In genomic region chr10:21020545-21020944, GRCh38 we compare ENCODE assay signal across 8 cellular contexts.
DNase-seq lines count a peak whose midpoint lies in the region; ATAC-seq and TF ChIP-seq lines count a peak whose summit lies in the region.

No MANE protein-coding gene starts in this region.

- no peak overlapping the region for H2AFZ ChIP-seq in hepatocyte

- H3K27ac ChIP-seq in hepatocyte = no peak overlapping the region
- H3K27ac ChIP-seq in tibial nerve = no peak overlapping the region

- no peak for TF ChIP-seq POLR2A in tibial nerve (IDR thresholded peaks at IDR 0.05)

- H4K20me1 ChIP-seq in hepatocyte (ENCODE audit: insufficient read depth, poor library complexity, severe bottlenecking) = no peaks in the 10 kb centered on the region

- no peaks in the 10 kb centered on the region for H3K4me1 ChIP-seq in hepatocyte (ENCODE audit: insufficient read depth)
- H3K4me1 ChIP-seq in tibial nerve = no peaks in the 10 kb centered on the region

- no peak for TF ChIP-seq EP300 in tibial nerve (IDR thresholded peaks at IDR 0.05)

- H3K36me3 ChIP-seq in hepatocyte (replicated peaks; ENCODE audit: insufficient read depth, low read depth) = no peaks in the 10 kb centered on the region
- no peaks in the 10 kb centered on the region for H3K36me3 ChIP-seq in tibial nerve

- H3K9me3 ChIP-seq in hepatocyte (ENCODE audit: low read depth) (no peaks in the 10 kb centered on the region), tibial nerve (no peaks in the 10 kb centered on the region)

- 97% methylated on average over 7 of the region's 7 CpGs for WGBS in hepatocyte (ENCODE audit: low lambda C conversion rate, missing lambda C conversion rate)
- 94 to 96% methylated on average over 7 of the region's 7 CpGs for WGBS in tibial nerve, 2 donors

- no peaks in the 10 kb centered on the region for H3K9me2 ChIP-seq in hepatocyte (replicated peaks; ENCODE audit: insufficient read depth)

- H3K4me3 ChIP-seq in hepatocyte (no peak overlapping the region), tibial nerve (no peak overlapping the region)

- no peaks in the 10 kb centered on the region for H3K27me3 ChIP-seq in hepatocyte
- no peaks in the 10 kb centered on the region for H3K27me3 ChIP-seq in tibial nerve

- TF ChIP-seq CTCF in hepatocyte (IDR thresholded peaks at IDR 0.05; ENCODE audit: poor library complexity) (no peak), tibial nerve (IDR thresholded peaks at IDR 0.05) (no peak)

- peak; percentile 77 for ATAC-seq in HG03280 (IDR thresholded peaks at IDR 0.05; ENCODE audit: unreplicated experiment)

- H3K79me2 ChIP-seq in hepatocyte = no peaks in the 10 kb centered on the region

- peak; percentile 61 for DNase-seq in D341Med (ENCODE audit: low spot score)
- peak; percentile 24 for DNase-seq in GM19240 (ENCODE audit: insufficient read length, low spot score)
- DNase-seq in SK-N-DZ (ENCODE audit: low spot score) = peak; percentile 19
- DNase-seq in hepatocyte (ENCODE audit: low spot score) = peak; percentile 19
- no peak for DNase-seq in effector CD8-positive, alpha-beta T cell (lab: John Stamatoyannopoulos, UW)
- no peak for DNase-seq in tibial nerve (ENCODE audit: low spot score in 2 of 2)
- DNase-seq in NCI-H187 (lab: John Stamatoyannopoulos, UW) = no peak

- no peak overlapping the region for H3K4me2 ChIP-seq in hepatocyte

Comparison
In these comparisons a context has a peak if more than half of its experiments do, and no peak if none do; other contexts are left out.
1. DNase-seq: peak in D341Med (single experiment), GM19240 (single experiment), SK-N-DZ (single experiment) and hepatocyte (single experiment); none in effector CD8-positive, alpha-beta T cell (single experiment), tibial nerve (0 of 2) and NCI-H187 (0 of 2).